In the genomic region with DNA sequence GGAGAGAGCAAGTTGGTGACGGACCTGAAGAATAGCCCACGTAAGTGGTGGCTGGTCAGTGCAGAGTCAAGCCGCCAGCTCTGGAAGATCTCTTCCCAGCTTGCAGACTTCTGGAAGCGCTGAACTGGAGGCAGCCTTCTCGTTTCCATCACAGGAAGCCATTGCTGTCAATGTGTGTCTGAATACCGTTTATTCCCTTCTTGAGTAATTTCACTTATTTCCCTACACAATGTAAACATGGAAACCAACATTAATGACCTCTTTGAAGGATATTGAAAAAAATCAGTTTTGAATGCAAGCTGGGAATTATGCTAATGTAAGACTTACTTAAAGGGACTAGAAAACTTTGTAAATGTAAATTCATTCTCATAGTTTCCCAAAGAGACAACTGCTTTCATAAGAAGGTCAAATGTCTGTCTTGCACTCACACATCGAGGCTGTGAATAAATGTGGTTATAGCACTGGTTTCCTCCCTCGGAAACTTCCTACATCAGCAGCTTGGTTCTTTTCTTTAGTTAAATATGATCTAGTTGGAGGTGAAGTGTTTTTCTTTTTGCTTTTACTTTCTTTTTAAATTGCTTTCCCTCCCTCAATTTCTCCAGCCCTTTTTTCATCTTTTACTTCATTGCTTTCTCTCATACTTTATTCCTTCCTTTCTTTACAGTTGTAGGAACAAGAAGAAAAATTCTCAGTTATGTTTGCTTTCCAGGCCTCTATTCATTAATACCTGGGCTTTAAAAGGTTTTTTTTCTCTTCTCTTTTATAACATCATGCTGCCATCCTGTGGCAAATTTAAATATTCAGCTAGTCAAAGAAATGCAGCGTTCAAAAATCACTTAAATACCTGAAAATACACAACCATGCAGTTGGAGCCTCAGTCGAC, we compare ENCODE assay signal across 2 cellular contexts.
TF ChIP-seq lines count a peak whose summit lies in the region.

No MANE protein-coding gene starts in this region.

TF ChIP-seq in GM12878, 131 proteins besides CTCF, POLR2A, EP300 and RAD21 (continued from another document):
- TF ChIP-seq, protein P1, sequence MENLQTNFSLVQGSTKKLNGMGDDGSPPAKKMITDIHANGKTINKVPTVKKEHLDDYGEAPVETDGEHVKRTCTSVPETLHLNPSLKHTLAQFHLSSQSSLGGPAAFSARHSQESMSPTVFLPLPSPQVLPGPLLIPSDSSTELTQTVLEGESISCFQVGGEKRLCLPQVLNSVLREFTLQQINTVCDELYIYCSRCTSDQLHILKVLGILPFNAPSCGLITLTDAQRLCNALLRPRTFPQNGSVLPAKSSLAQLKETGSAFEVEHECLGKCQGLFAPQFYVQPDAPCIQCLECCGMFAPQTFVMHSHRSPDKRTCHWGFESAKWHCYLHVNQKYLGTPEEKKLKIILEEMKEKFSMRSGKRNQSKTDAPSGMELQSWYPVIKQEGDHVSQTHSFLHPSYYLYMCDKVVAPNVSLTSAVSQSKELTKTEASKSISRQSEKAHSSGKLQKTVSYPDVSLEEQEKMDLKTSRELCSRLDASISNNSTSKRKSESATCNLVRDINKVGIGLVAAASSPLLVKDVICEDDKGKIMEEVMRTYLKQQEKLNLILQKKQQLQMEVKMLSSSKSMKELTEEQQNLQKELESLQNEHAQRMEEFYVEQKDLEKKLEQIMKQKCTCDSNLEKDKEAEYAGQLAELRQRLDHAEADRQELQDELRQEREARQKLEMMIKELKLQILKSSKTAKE (IDR thresholded peaks at IDR 0.05; ENCODE audit: low read depth, poor library complexity, severe bottlenecking), result peak; percentile 77
- TF ChIP-seq, protein P2, sequence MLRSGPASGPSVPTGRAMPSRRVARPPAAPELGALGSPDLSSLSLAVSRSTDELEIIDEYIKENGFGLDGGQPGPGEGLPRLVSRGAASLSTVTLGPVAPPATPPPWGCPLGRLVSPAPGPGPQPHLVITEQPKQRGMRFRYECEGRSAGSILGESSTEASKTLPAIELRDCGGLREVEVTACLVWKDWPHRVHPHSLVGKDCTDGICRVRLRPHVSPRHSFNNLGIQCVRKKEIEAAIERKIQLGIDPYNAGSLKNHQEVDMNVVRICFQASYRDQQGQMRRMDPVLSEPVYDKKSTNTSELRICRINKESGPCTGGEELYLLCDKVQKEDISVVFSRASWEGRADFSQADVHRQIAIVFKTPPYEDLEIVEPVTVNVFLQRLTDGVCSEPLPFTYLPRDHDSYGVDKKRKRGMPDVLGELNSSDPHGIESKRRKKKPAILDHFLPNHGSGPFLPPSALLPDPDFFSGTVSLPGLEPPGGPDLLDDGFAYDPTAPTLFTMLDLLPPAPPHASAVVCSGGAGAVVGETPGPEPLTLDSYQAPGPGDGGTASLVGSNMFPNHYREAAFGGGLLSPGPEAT (IDR thresholded peaks at IDR 0.05; ENCODE audit: low read depth), result peak; percentile 69
- TF ChIP-seq, protein P3, sequence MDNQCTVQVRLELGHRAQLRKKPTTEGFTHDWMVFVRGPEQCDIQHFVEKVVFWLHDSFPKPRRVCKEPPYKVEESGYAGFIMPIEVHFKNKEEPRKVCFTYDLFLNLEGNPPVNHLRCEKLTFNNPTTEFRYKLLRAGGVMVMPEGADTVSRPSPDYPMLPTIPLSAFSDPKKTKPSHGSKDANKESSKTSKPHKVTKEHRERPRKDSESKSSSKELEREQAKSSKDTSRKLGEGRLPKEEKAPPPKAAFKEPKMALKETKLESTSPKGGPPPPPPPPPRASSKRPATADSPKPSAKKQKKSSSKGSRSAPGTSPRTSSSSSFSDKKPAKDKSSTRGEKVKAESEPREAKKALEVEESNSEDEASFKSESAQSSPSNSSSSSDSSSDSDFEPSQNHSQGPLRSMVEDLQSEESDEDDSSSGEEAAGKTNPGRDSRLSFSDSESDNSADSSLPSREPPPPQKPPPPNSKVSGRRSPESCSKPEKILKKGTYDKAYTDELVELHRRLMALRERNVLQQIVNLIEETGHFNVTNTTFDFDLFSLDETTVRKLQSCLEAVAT (IDR thresholded peaks at IDR 0.05), result 0 out of 2 replicates have a peak, but pooled peaks have one; percentile 47
- TF ChIP-seq ZNF384 (IDR thresholded peaks at IDR 0.05; ENCODE audit: borderline replicate concordance, low read depth, low read length) (peak; percentile 71), RB1 (IDR thresholded peaks at IDR 0.05; ENCODE audit: borderline replicate concordance) (peak; percentile 34; the same call in 1 of the 2 replicates), NR2F1 (conservative IDR thresholded peaks at IDR 0.05) (no peak; the same call in 1 of the 2 replicates), ATF7 (IDR thresholded peaks at IDR 0.05; ENCODE audit: low read depth) (peak; percentile 52), IKZF1 (conservative IDR thresholded peaks at IDR 0.05) (0 out of 2 replicates have a peak, but pooled peaks have one; percentile 43), IKZF2 (IDR thresholded peaks at IDR 0.05) (peak; percentile 42 to 57; a peak in 2 of 4 replicates), ZNF24 (IDR thresholded peaks at IDR 0.05) (peak; percentile 8; the same call in 1 of the 2 replicates), RUNX3 (IDR thresholded peaks at IDR 0.05; ENCODE audit: low read length) (peak; percentile 67), SMAD1 (IDR thresholded peaks at IDR 0.05; ENCODE audit: low read depth, partially characterized antibody) (peak; percentile 36), SMC3 (IDR thresholded peaks at IDR 0.05; ENCODE audit: borderline replicate concordance, low read length) (peak; percentile 80; the same call in 1 of the 2 replicates), CREM (IDR thresholded peaks at IDR 0.05; ENCODE audit: low read depth) (no peak), MEF2B (IDR thresholded peaks at IDR 0.05; ENCODE audit: partially characterized antibody, poor library complexity, severe bottlenecking) (peak; percentile 9), SPI1 (IDR thresholded peaks at IDR 0.05; ENCODE audit: borderline replicate concordance, insufficient read depth, low read depth, low read length) (no peak), NBN (IDR thresholded peaks at IDR 0.05) (peak; percentile 37; the same call in 1 of the 2 replicates)

TF ChIP-seq in neural cell, 6 proteins besides CTCF, POLR2A, EP300 and RAD21 (continued from another document):
- TF ChIP-seq, protein P4, sequence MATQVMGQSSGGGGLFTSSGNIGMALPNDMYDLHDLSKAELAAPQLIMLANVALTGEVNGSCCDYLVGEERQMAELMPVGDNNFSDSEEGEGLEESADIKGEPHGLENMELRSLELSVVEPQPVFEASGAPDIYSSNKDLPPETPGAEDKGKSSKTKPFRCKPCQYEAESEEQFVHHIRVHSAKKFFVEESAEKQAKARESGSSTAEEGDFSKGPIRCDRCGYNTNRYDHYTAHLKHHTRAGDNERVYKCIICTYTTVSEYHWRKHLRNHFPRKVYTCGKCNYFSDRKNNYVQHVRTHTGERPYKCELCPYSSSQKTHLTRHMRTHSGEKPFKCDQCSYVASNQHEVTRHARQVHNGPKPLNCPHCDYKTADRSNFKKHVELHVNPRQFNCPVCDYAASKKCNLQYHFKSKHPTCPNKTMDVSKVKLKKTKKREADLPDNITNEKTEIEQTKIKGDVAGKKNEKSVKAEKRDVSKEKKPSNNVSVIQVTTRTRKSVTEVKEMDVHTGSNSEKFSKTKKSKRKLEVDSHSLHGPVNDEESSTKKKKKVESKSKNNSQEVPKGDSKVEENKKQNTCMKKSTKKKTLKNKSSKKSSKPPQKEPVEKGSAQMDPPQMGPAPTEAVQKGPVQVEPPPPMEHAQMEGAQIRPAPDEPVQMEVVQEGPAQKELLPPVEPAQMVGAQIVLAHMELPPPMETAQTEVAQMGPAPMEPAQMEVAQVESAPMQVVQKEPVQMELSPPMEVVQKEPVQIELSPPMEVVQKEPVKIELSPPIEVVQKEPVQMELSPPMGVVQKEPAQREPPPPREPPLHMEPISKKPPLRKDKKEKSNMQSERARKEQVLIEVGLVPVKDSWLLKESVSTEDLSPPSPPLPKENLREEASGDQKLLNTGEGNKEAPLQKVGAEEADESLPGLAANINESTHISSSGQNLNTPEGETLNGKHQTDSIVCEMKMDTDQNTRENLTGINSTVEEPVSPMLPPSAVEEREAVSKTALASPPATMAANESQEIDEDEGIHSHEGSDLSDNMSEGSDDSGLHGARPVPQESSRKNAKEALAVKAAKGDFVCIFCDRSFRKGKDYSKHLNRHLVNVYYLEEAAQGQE (IDR thresholded peaks at IDR 0.05; ENCODE audit: borderline replicate concordance), result no peak
